Comparison of ENCODE assay signal across 18 cellular contexts in genomic region chr2:46077522-46078062, GRCh38.
DNase-seq lines count a peak whose midpoint lies in the region; ATAC-seq and TF ChIP-seq lines count a peak whose summit lies in the region.
"Had no signal": no experiment of that assay in that cellular context is flagged by ENCODE, and none has a peak within 500 bp of the region (broad histone marks: within the 10 kb centered on the region; RNA-seq: fewer than 3 reads in every experiment).

No MANE protein-coding gene starts in this region.

- no peak for TF ChIP-seq POLR2A in IMR-90 (IDR thresholded peaks at IDR 0.05; ENCODE audit: low read depth, low read length)
- TF ChIP-seq POLR2A in upper lobe of left lung (IDR thresholded peaks at IDR 0.05), result no peak

- peak overlapping the region; percentile 19 to 38; a peak in 1 of 4 replicates for H4K8ac ChIP-seq in IMR-90 (ENCODE audit: low read depth in 2 of 2, low read length in 2 of 2)

- H3K23ac ChIP-seq in IMR-90 (ENCODE audit: low read depth, low read length), result no peak overlapping the region; the same call in 1 of the 2 replicates

- peak overlapping the region; percentile 83 for H2BK20ac ChIP-seq in IMR-90 (ENCODE audit: low read depth, low read length)

- peaks cover 42 to 65% of the 10 kb centered on the region in 2 experiments for H3K79me1 ChIP-seq in IMR-90 (ENCODE audit: low read depth in 1 of 2, low read length in 2 of 2)

- H3K9me3 ChIP-seq in IMR-90 (ENCODE audit: control insufficient read depth, insufficient read depth, low read length), result no peaks in the 10 kb centered on the region; the same call in 1 of the 2 replicates
- no peaks in the 10 kb centered on the region for H3K9me3 ChIP-seq in left lung
- no peaks in the 10 kb centered on the region for H3K9me3 ChIP-seq in upper lobe of left lung
- H3K9me3 ChIP-seq: BE2C, HAP-1 had no signal

- H2BK120ac ChIP-seq in IMR-90 (ENCODE audit: low read depth, low read length), result peak overlapping the region; percentile 53; the same call in 1 of the 2 replicates

- H3K14ac ChIP-seq in IMR-90 (replicated peaks; ENCODE audit: low read depth, low read length), result 0 out of 2 replicates have a peak overlapping the region, but pooled peaks have one; percentile 49

- POLR2A ChIA-PET in IMR-90 (lab: Charles Lee; ENCODE audit: unreplicated experiment), result no interaction called here

- no peaks in the 10 kb centered on the region for H3K36me3 ChIP-seq in IMR-90 (ENCODE audit: control insufficient read depth, insufficient read depth, low read length)
- H3K36me3 ChIP-seq in left lung, result no peaks in the 10 kb centered on the region
- H3K36me3 ChIP-seq in upper lobe of left lung, result peaks cover 0 to 4% (median 0%) of the 10 kb centered on the region in 4 donors
- H3K36me3 ChIP-seq: HAP-1 had no signal

- intact Hi-C loops in IMR-90 (cut with micrococcal nuclease), result no loop called here
- intact Hi-C loops in left lung (cut with DNase I), result no loop called here

- TF ChIP-seq CTCF in GM13977 (IDR thresholded peaks at IDR 0.05; ENCODE audit: extremely low read depth, insufficient read depth, missing control alignments), result no peak
- TF ChIP-seq CTCF in IMR-90 (conservative IDR thresholded peaks at IDR 0.05; ENCODE audit: low read depth, low read length), result no peak
- TF ChIP-seq CTCF in left lung (IDR thresholded peaks at IDR 0.05), result no peak
- TF ChIP-seq CTCF in upper lobe of left lung (IDR thresholded peaks at IDR 0.05), result no peak

- H3K4me1 ChIP-seq in IMR-90 (ENCODE audit: control insufficient read depth, insufficient read depth, low read length), result peaks cover 21% of the 10 kb centered on the region
- H3K4me1 ChIP-seq in left lung, result peaks cover 17 to 28% of the 10 kb centered on the region in 2 donors
- H3K4me1 ChIP-seq in upper lobe of left lung, result peaks cover 9 to 22% (median 17%) of the 10 kb centered on the region in 4 donors
- H3K4me1 ChIP-seq: HAP-1 had no signal

- H3K9me1 ChIP-seq in IMR-90 (ENCODE audit: insufficient read depth, low read length), result peaks cover 19% of the 10 kb centered on the region

- peak overlapping the region; percentile 57; the same call in 1 of the 2 replicates for H3K4ac ChIP-seq in IMR-90 (ENCODE audit: low read depth, low read length)

- DNase-seq in GM13977 (ENCODE audit: low spot score) (peak; percentile 12), IMR-90 (no peak), left lung (no peak), upper lobe of left lung (no peak), GM19238 (ENCODE audit: insufficient read length, low spot score) (no peak), cerebellum (ENCODE audit: low spot score) (no peak)
- DNase-seq in stimulated activated CD4-positive, alpha-beta T cell treated with anti-CD3 and anti-CD28 coated beads, Interleukin-4, amount 100 ng/mL, for 4 hours, result no peak
- DNase-seq: ACHN; BE2C; C1 segment of cervical spinal cord; CD4-positive, CD25-positive, alpha-beta regulatory T cell; CD8-positive, alpha-beta memory T cell; COR-L47; DMS 273 treated with DMSO at 0.1 percent for 48 hours; DMS53; GM23248 had no signal

- no peaks in the 10 kb centered on the region for H4K20me1 ChIP-seq in IMR-90 (ENCODE audit: insufficient read depth, low read length)

- H3K56ac ChIP-seq in IMR-90 (ENCODE audit: extremely low read depth, insufficient read depth, low read length), result no peak overlapping the region

- H2BK5ac ChIP-seq in IMR-90 (ENCODE audit: low read depth, low read length, poor library complexity, severe bottlenecking), result no peak overlapping the region

- H3K4me3 ChIP-seq in IMR-90 (ENCODE audit: insufficient read depth, low read depth, low read length), result no peak overlapping the region
- no peak overlapping the region for H3K4me3 ChIP-seq in left lung
- peak overlapping the region in 1 of 4 donors; percentile 45 for H3K4me3 ChIP-seq in upper lobe of left lung
- H3K4me3 ChIP-seq: GM23248, HAP-1, K562 had no signal

- no peak overlapping the region for H3K27ac ChIP-seq in IMR-90 (ENCODE audit: insufficient read depth, low read length)
- peak overlapping the region; percentile 16 to 41 for H3K27ac ChIP-seq in left lung
- H3K27ac ChIP-seq in upper lobe of left lung, result peak overlapping the region; percentile 26 to 87 (median 58)
- H3K27ac ChIP-seq: GM23248 had no signal

- no peak overlapping the region for H2AK5ac ChIP-seq in IMR-90 (ENCODE audit: low read depth, low read length)

- TF ChIP-seq RAD21 in IMR-90 (IDR thresholded peaks at IDR 0.05; ENCODE audit: low read length), result no peak

- no peak for ATAC-seq in IMR-90 (ENCODE audit: low read depth)
- ATAC-seq in left lung, result no peak
- no peak for ATAC-seq in upper lobe of left lung (ENCODE audit: low FRiP score in 2 of 2)
- ATAC-seq: K562 had no signal

- peak overlapping the region; percentile 52; the same call in 1 of the 2 replicates for H3K18ac ChIP-seq in IMR-90 (ENCODE audit: low read depth, low read length)

- CTCF ChIA-PET in IMR-90 (lab: Yijun Ruan, JAX), result interaction anchor here (1.0 kb wide), 1 partner anchor 10 kb away, joined by 3 read pairs; no protein-coding TSS in a partner anchor

- H3K9ac ChIP-seq in IMR-90 (ENCODE audit: low read depth, low read length), result no peak overlapping the region
- H3K9ac ChIP-seq: GM23248 had no signal

- H4K91ac ChIP-seq in IMR-90 (ENCODE audit: insufficient read depth, low read depth, low read length), result no peak overlapping the region; the same call in 1 of the 2 replicates

- H4K5ac ChIP-seq in IMR-90 (ENCODE audit: low read depth, low read length), result no peak overlapping the region

- dilution Hi-C loops in IMR-90 (cut with HindIII; ENCODE audit: low sequenced_read_pairs, unreplicated experiment), result no loop called here

- H2AFZ ChIP-seq in IMR-90 (replicated peaks; ENCODE audit: low read length, poor library complexity), result no peak overlapping the region
- H2AFZ ChIP-seq: GM23248 had no signal

- no peak for TF ChIP-seq EP300 in upper lobe of left lung (IDR thresholded peaks at IDR 0.05)

- no peak overlapping the region for H3K4me2 ChIP-seq in IMR-90 (ENCODE audit: low read depth, low read length)

- H3K27me3 ChIP-seq in IMR-90 (ENCODE audit: control insufficient read depth, insufficient read depth, low read length) (no peaks in the 10 kb centered on the region), left lung (no peaks in the 10 kb centered on the region), upper lobe of left lung (no peaks in the 10 kb centered on the region)
- H3K27me3 ChIP-seq: BE2C had no signal

- no TSS peak for BruUV-seq in IMR-90 (replicated peaks; lab: Mats Ljungman, UMichigan)

- no peak overlapping the region for H2AK9ac ChIP-seq in IMR-90 (replicated peaks; ENCODE audit: low read depth, low read length, poor library complexity)

- peak overlapping the region; percentile 21; the same call in 1 of the 3 replicates for H2BK15ac ChIP-seq in IMR-90 (ENCODE audit: low read depth, low read length)

- in situ Hi-C loops in GM13977 (cut with MboI; ENCODE audit: low pct_unique_long_range_greater_than_20kb, low sequenced_read_pairs, unreplicated experiment), result no loop called here
- in situ Hi-C loops in IMR-90 (cut with MboI; ENCODE audit: low sequenced_read_pairs), result no loop called here

TF ChIP-seq in IMR-90, 13 proteins besides CTCF, POLR2A, EP300 and RAD21:
- TF ChIP-seq RFX5 (IDR thresholded peaks at IDR 0.05; ENCODE audit: low read depth, low read length) (no peak), CEBPB (IDR thresholded peaks at IDR 0.05; ENCODE audit: low read depth, low read length) (no peak), NFE2L2 (IDR thresholded peaks at IDR 0.05; ENCODE audit: low read depth, low read length) (no peak), MXI1 (IDR thresholded peaks at IDR 0.05; ENCODE audit: borderline replicate concordance, low read depth, low read length) (no peak), SMC3 (IDR thresholded peaks at IDR 0.05; ENCODE audit: low read depth, low read length) (no peak)
